In the genomic region with DNA sequence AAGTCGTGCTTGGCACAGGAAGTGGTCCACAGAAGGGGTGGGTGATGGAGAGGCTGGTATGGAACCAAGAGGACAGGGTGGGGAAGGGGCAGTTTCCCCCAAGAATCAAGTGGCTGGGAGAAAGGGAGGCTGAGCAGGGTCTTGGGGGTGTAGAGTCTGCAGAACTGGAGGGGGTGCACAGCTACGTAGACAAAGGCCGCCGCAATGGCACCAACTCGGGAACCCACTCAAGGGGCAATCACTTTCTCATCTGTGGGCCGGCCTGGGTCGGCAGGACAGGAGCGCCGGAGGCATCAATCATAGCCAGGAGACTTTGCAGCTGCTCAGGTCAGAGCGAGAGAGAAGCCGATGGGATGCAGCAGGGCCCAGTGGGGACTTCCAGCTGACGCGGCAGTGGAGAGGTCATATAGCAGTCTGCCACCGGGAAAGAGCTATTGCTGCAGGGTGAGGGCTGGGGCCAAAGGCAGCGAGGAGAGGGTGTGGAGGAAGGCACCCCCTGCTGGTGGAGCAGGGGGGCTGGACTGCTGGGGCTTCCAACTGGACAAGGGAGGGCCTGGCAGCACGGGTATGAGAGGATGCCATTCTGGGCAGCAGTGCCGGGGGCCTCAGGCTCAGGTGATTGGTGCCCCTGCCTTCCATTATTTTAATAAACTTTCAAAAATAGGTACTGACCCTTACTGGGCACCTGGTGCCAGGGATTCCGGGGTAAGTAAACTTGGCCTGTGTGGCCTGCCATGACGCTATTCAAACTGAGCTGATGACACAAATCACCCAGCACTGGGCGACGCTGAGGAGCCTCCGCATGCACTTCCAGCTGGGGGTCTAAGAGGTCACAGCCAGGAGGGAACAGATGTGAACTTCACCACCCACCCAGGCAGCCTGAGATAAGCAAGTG, we compare ENCODE assay signal across 7 cellular contexts. TPM values are rescaled to one million over a fixed set of nuclear protein-coding genes. Genes with fewer than 3 reads are reported as not detected.
DNase-seq lines count a peak whose midpoint lies in the region; ATAC-seq and TF ChIP-seq lines count a peak whose summit lies in the region.

No MANE protein-coding gene starts in this region.

- H3K9me3 Mint-ChIP-seq in IgD-negative memory B cell (peaks cover 0 to under 1% (median under 1%) of the 10 kb centered on the region in 3 donors), activated B cell treated with CpG ODN at 0.5 μM for 24 hours (no peaks in the 10 kb centered on the region), nephron (no peaks in the 10 kb centered on the region)

- TF ChIP-seq POLR2A in esophagus squamous epithelium (IDR thresholded peaks at IDR 0.05) = no peak

- no peak overlapping the region for H3K4me3 ChIP-seq in esophagus squamous epithelium

- no peaks in the 10 kb centered on the region for H3K27me3 ChIP-seq in esophagus squamous epithelium

- no peaks in the 10 kb centered on the region for H3K9me3 ChIP-seq in esophagus squamous epithelium

- peaks cover 0 to 45% (median 1%) of the 10 kb centered on the region in 3 donors for H3K36me3 ChIP-seq in esophagus squamous epithelium

- peak overlapping the region; percentile 72 to 91 (median 84) for H3K27ac ChIP-seq in esophagus squamous epithelium

- peaks cover 5 to 12% (median 10%) of the 10 kb centered on the region in 3 donors for H3K4me1 Mint-ChIP-seq in IgD-negative memory B cell
- peaks cover 25% of the 10 kb centered on the region for H3K4me1 Mint-ChIP-seq in activated B cell treated with CpG ODN at 0.5 μM for 24 hours
- peaks cover 75% of the 10 kb centered on the region for H3K4me1 Mint-ChIP-seq in nephron

- H3K36me3 Mint-ChIP-seq in IgD-negative memory B cell (peaks cover 10% of the 10 kb centered on the region), activated B cell treated with CpG ODN at 0.5 μM for 24 hours (ENCODE audit: low read depth) (peaks cover 42% of the 10 kb centered on the region), nephron (ENCODE audit: low read depth) (peaks cover 9% of the 10 kb centered on the region)

- peaks cover 19 to 64% (median 24%) of the 10 kb centered on the region in 3 donors for H3K4me1 ChIP-seq in esophagus squamous epithelium

- DNase-seq in GDM1 (lab: John Stamatoyannopoulos, UW) (peak; percentile 3), activated B cell treated with CpG ODN at 0.5 μM for 24 hours (no peak), esophagus squamous epithelium (lab: John Stamatoyannopoulos, UW) (no peak), kidney glomerular epithelial cell (lab: John Stamatoyannopoulos, UW) (no peak), NOMO-1 treated with DMSO at 0.1 percent for 48 hours (lab: John Stamatoyannopoulos, UW; ENCODE audit: unreplicated experiment) (no peak)

- CTCF ChIA-PET in activated B cell treated with CpG ODN at 0.5 μM for 24 hours (lab: Charles Lee) = no interaction called here

- TF ChIP-seq CTCF in activated B cell treated with CpG ODN at 0.5 μM for 24 hours (IDR thresholded peaks at IDR 0.05) = no peak
- peak in 5 of 6 experiments; percentile 52 to 78 (median 69) for TF ChIP-seq CTCF in esophagus squamous epithelium (IDR thresholded peaks at IDR 0.05)
- TF ChIP-seq CTCF in nephron (IDR thresholded peaks at IDR 0.05; ENCODE audit: unreplicated experiment in 3 of 3) = peak; percentile 38 to 61 (median 47)

- peak overlapping the region; percentile 77 to 98 (median 87) for H3K27ac Mint-ChIP-seq in IgD-negative memory B cell
- peak overlapping the region; percentile 79 for H3K27ac Mint-ChIP-seq in activated B cell treated with CpG ODN at 0.5 μM for 24 hours
- H3K27ac Mint-ChIP-seq in nephron = peak overlapping the region; percentile 86 to 99 (median 92)

- H3K27me3 Mint-ChIP-seq in IgD-negative memory B cell = no peaks in the 10 kb centered on the region
- no peaks in the 10 kb centered on the region for H3K27me3 Mint-ChIP-seq in activated B cell treated with CpG ODN at 0.5 μM for 24 hours
- H3K27me3 Mint-ChIP-seq in nephron (ENCODE audit: low read depth) = no peaks in the 10 kb centered on the region

- intact Hi-C loops in activated B cell treated with CpG ODN at 0.5 μM for 24 hours (cut with micrococcal nuclease) (no loop called here), esophagus squamous epithelium (cut with DNase I) (no loop called here)

- ATAC-seq in activated B cell treated with CpG ODN at 0.5 μM for 24 hours (ENCODE audit: low read depth) = peak; percentile 25

- peak overlapping the region in 1 of 4 donors; percentile 89 for H3K4me3 Mint-ChIP-seq in IgD-negative memory B cell
- H3K4me3 Mint-ChIP-seq in activated B cell treated with CpG ODN at 0.5 μM for 24 hours = peak overlapping the region; percentile 36
- H3K4me3 Mint-ChIP-seq in nephron = peak overlapping the region; percentile 29 to 53 (median 44)

- 62 to 64% methylated on average over 12 to 22 of the region's 22 CpGs for WGBS in esophagus squamous epithelium, 2 donors

- POLR2A ChIA-PET in activated B cell treated with CpG ODN at 0.5 μM for 24 hours (lab: Charles Lee) = no interaction called here

RNA-seq across cellular contexts. Expression of a gene that starts 52.5 kb away (rescaled TPM):
- 0.06 TPM for polyA plus RNA-seq in IgD-negative memory B cell
- total RNA-seq in activated B cell treated with CpG ODN at 0.5 μM for 24 hours = 0.81 and 1.4 TPM in 2 replicates
- total RNA-seq in esophagus squamous epithelium = 10 to 100 TPM; 15.5 to 39.7 (median 27.5) TPM
